In the genomic region with DNA sequence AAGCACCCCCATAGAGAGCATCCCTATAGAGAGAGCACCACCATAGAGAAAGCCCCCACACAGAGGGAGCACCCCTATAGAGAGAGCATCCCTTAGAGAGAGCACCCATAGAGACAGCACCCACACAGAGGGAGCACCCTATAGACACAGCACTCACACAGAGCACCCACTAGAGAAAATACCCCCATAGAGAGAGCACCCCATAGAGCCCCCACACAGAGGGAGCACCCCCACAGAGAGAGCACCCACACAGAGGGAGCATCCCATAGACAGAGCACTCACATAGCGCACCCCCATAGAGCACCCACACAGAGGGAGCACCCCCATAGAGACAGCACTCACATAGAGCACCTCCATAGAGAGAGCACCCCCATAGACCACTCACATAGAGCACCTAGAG, we compare ENCODE assay signal across 1 cellular context.
TF ChIP-seq lines count a peak whose summit lies in the region.

No MANE protein-coding gene starts in this region.

TF ChIP-seq in K562, 482 proteins besides CTCF, POLR2A, EP300 and RAD21:
- no peak for TF ChIP-seq ZBTB17 (CRISPR knock-in tag; IDR thresholded peaks at IDR 0.05)
- TF ChIP-seq NCOA1 (IDR thresholded peaks at IDR 0.05; ENCODE audit: low read depth), result no peak
- TF ChIP-seq, protein P1, sequence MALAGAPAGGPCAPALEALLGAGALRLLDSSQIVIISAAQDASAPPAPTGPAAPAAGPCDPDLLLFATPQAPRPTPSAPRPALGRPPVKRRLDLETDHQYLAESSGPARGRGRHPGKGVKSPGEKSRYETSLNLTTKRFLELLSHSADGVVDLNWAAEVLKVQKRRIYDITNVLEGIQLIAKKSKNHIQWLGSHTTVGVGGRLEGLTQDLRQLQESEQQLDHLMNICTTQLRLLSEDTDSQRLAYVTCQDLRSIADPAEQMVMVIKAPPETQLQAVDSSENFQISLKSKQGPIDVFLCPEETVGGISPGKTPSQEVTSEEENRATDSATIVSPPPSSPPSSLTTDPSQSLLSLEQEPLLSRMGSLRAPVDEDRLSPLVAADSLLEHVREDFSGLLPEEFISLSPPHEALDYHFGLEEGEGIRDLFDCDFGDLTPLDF (CRISPR knock-in tag; IDR thresholded peaks at IDR 0.05), result no peak
- TF ChIP-seq ZNF263 (CRISPR knock-in tag; IDR thresholded peaks at IDR 0.05; ENCODE audit: borderline replicate concordance), result peak; percentile 84
- no peak for TF ChIP-seq ZC3H11A (IDR thresholded peaks at IDR 0.05; ENCODE audit: low read depth, low read length)
- TF ChIP-seq ARHGAP35 (IDR thresholded peaks at IDR 0.05; ENCODE audit: partially characterized antibody), result no peak
TF ChIP-seq in K562: peak in this region for 1.
